Comparison of ENCODE assay signal across 12 cellular contexts in the genomic region with DNA sequence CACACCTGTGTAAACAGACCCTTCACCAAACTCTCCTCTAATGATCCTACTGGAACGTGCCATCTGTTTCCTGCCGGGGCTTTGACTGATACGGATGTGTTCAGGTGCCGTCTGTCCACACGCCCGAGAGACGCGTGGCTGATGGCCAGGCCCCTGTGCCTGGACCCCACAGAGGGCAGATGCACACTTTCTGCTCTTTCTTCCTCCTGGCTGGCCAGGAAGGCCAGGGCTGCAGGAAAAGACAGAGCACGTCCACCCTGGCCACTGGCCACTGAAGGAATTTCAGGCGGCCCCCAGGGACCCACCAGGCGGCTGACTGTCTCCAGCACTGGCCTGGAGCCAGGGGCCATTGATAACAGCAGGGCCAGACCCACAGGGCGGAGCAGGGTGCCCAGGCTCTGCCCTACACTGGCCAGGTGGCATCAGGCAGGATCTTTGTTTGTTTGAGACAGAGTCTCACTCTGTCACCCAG. TPM values are rescaled to one million over a fixed set of nuclear protein-coding genes. Genes with fewer than 3 reads are reported as not detected.
A peak's percentile ranks its signal among the peaks of the same experiment; 100 is the strongest.
DNase-seq lines count a peak whose midpoint lies in the region; ATAC-seq, FAIRE-seq and TF ChIP-seq lines count a peak whose summit lies in the region.
"Had no signal": no experiment of that assay in that cellular context is flagged by ENCODE, and none has a peak within 500 bp of the region (broad histone marks: within the 10 kb centered on the region; RNA-seq: fewer than 3 reads in every experiment).

No MANE protein-coding gene starts in this region.

- H3K27ac ChIP-seq in astrocyte (ENCODE audit: low read depth, low read length) (no peak overlapping the region), lung (ENCODE audit: low read depth in 1 of 2, low read length in 1 of 2) (peak overlapping the region; percentile 17 to 71)

- peak overlapping the region; percentile 58 for H3K27ac Mint-ChIP-seq in astrocyte (ENCODE audit: unreplicated experiment)
- no peak overlapping the region for H3K27ac Mint-ChIP-seq in activated T-helper 1 cell treated with anti-CD3 and anti-CD28 coated beads, Interleukin-12 subunit alpha, Interleukin-12 subunit beta, Interleukin-2, Interleukin-4 antibody, amounts not matched to agents 30 ng/mL and 10 ng/mL and 1 ng/mL, durations not matched to agents 14 hours and 24 hours and 36 hours

- no peak for ATAC-seq in lung (ENCODE audit: insufficient read depth, low FRiP score)

- no peaks in the 10 kb centered on the region for H3K27me3 ChIP-seq in astrocyte (ENCODE audit: insufficient read depth, low read length)
- H3K27me3 ChIP-seq in lung (ENCODE audit: control insufficient read depth, insufficient read depth) = no peaks in the 10 kb centered on the region

- peaks cover 14% of the 10 kb centered on the region for H3K79me2 ChIP-seq in astrocyte (ENCODE audit: insufficient read depth, low read length)

- H3K9me3 Mint-ChIP-seq in astrocyte (ENCODE audit: unreplicated experiment) = peaks cover 5% of the 10 kb centered on the region
- H3K9me3 Mint-ChIP-seq in activated T-helper 1 cell treated with anti-CD3 and anti-CD28 coated beads, Interleukin-12 subunit alpha, Interleukin-12 subunit beta, Interleukin-2, Interleukin-4 antibody, amounts not matched to agents 30 ng/mL and 10 ng/mL and 1 ng/mL, durations not matched to agents 14 hours and 24 hours and 36 hours = no peaks in the 10 kb centered on the region

- intact Hi-C loops in activated T-helper 1 cell treated with anti-CD3 and anti-CD28 coated beads, Interleukin-12 subunit alpha, Interleukin-12 subunit beta, Interleukin-2, Interleukin-4 antibody, amounts not matched to agents 30 ng/mL and 10 ng/mL and 1 ng/mL, durations not matched to agents 14 hours and 24 hours and 36 hours (cut with micrococcal nuclease) = no loop called here

- H2AFZ ChIP-seq in astrocyte (ENCODE audit: low read depth, low read length) = no peak overlapping the region

- no peaks in the 10 kb centered on the region for H4K20me1 ChIP-seq in astrocyte (ENCODE audit: insufficient read depth, low read length)

- TF ChIP-seq CTCF in astrocyte (IDR thresholded peaks at IDR 0.05; ENCODE audit: insufficient read depth, low read depth, low read length) (no peak), lung (IDR thresholded peaks at IDR 0.05; ENCODE audit: control extremely low read depth, extremely low read depth) (no peak)

- H3K36me3 Mint-ChIP-seq in astrocyte (ENCODE audit: low read depth, unreplicated experiment) = no peaks in the 10 kb centered on the region
- no peaks in the 10 kb centered on the region for H3K36me3 Mint-ChIP-seq in activated T-helper 1 cell treated with anti-CD3 and anti-CD28 coated beads, Interleukin-12 subunit alpha, Interleukin-12 subunit beta, Interleukin-2, Interleukin-4 antibody, amounts not matched to agents 30 ng/mL and 10 ng/mL and 1 ng/mL, durations not matched to agents 14 hours and 24 hours and 36 hours (ENCODE audit: low read depth)

- H3K4me1 ChIP-seq in astrocyte (ENCODE audit: insufficient read depth, low read length) (peaks cover 9% of the 10 kb centered on the region), lung (ENCODE audit: control insufficient read depth in 2 of 2, insufficient read depth in 2 of 2, low read length in 2 of 2) (peaks cover 7 to 48% of the 10 kb centered on the region in 2 donors)

- no peaks in the 10 kb centered on the region for H3K4me1 Mint-ChIP-seq in astrocyte (ENCODE audit: low read depth, unreplicated experiment)
- peaks cover 16% of the 10 kb centered on the region for H3K4me1 Mint-ChIP-seq in activated T-helper 1 cell treated with anti-CD3 and anti-CD28 coated beads, Interleukin-12 subunit alpha, Interleukin-12 subunit beta, Interleukin-2, Interleukin-4 antibody, amounts not matched to agents 30 ng/mL and 10 ng/mL and 1 ng/mL, durations not matched to agents 14 hours and 24 hours and 36 hours (ENCODE audit: low read depth)

- H3K36me3 ChIP-seq in astrocyte (ENCODE audit: insufficient read depth, low read length) (no peaks in the 10 kb centered on the region), lung (ENCODE audit: control insufficient read depth in 2 of 2, insufficient read depth in 2 of 2, low read length in 2 of 2) (no peaks in the 10 kb centered on the region)

- no peak overlapping the region for H3K4me2 ChIP-seq in astrocyte (ENCODE audit: low read length)

- FAIRE-seq in astrocyte (lab: Jason Lieb, UNC) = no peak
- FAIRE-seq: islet of Langerhans had no signal

- H3K9me3 ChIP-seq in astrocyte (ENCODE audit: insufficient read depth, low read depth, low read length) (no peaks in the 10 kb centered on the region), lung (ENCODE audit: control insufficient read depth in 2 of 2, insufficient read depth in 1 of 2, low read length in 1 of 2) (no peaks in the 10 kb centered on the region)

- peaks cover 23% of the 10 kb centered on the region for H3K27me3 Mint-ChIP-seq in astrocyte (ENCODE audit: low read depth, unreplicated experiment)
- H3K27me3 Mint-ChIP-seq in activated T-helper 1 cell treated with anti-CD3 and anti-CD28 coated beads, Interleukin-12 subunit alpha, Interleukin-12 subunit beta, Interleukin-2, Interleukin-4 antibody, amounts not matched to agents 30 ng/mL and 10 ng/mL and 1 ng/mL, durations not matched to agents 14 hours and 24 hours and 36 hours (ENCODE audit: insufficient read depth) = peaks cover 3% of the 10 kb centered on the region

- DNase-seq in A172 (ENCODE audit: low spot score) (peak; percentile 66), NCI-H1092 treated with DMSO at 0.1 percent for 48 hours (lab: John Stamatoyannopoulos, UW) (peak; percentile 85), astrocyte (ENCODE audit: low read depth) (no peak), lung (ENCODE audit: low spot score) (no peak), pons (ENCODE audit: low spot score) (no peak), globus pallidus (ENCODE audit: low spot score) (no peak), NOMO-1 treated with DMSO at 0.1 percent for 48 hours (lab: John Stamatoyannopoulos, UW; ENCODE audit: unreplicated experiment) (no peak)
- DNase-seq in activated T-helper 1 cell treated with anti-CD3 and anti-CD28 coated beads, Interleukin-12 subunit alpha, Interleukin-12 subunit beta, Interleukin-2, Interleukin-4 antibody, amounts not matched to agents 30 ng/mL and 10 ng/mL and 1 ng/mL, durations not matched to agents 14 hours and 24 hours and 36 hours (ENCODE audit: low spot score) = no peak
- DNase-seq: AML-193; effector memory CD4-positive, alpha-beta T cell; NCI-H2227 treated with DMSO at 0.1 percent for 48 hours had no signal

- H3K4me3 Mint-ChIP-seq in astrocyte (ENCODE audit: unreplicated experiment) = no peak overlapping the region
- H3K4me3 Mint-ChIP-seq in activated T-helper 1 cell treated with anti-CD3 and anti-CD28 coated beads, Interleukin-12 subunit alpha, Interleukin-12 subunit beta, Interleukin-2, Interleukin-4 antibody, amounts not matched to agents 30 ng/mL and 10 ng/mL and 1 ng/mL, durations not matched to agents 14 hours and 24 hours and 36 hours = no peak overlapping the region

- H3K4me3 ChIP-seq in astrocyte (ENCODE audit: insufficient read depth, low read depth, low read length) = no peak overlapping the region
- no peak overlapping the region for H3K4me3 ChIP-seq in lung

- H3K9ac ChIP-seq in astrocyte (ENCODE audit: low read length) = no peak overlapping the region

- 26 to 31% methylated on average over 12 of the region's 12 CpGs for WGBS in lung, 2 donors

RNA-seq across cellular contexts. Expression of a gene that starts 3.6 kb away (rescaled TPM):
- 35.4 and 49.5 TPM in 2 replicates for total RNA-seq in A172 (2014; rRNA removed; shearing (Covaris generic))
- 1.2 and 1.5 TPM in 2 replicates for total RNA-seq in astrocyte
- 100 to 1,000 TPM in 1 of 2 donors, 10 to 100 TPM in 1; 41.1 to 182 TPM for total RNA-seq in lung
- polyA plus RNA-seq in lung = 100 to 1,000 TPM in 1 of 2 donors, 10 to 100 TPM in 1; 80.7 to 317 TPM
- total RNA-seq in activated T-helper 1 cell treated with anti-CD3 and anti-CD28 coated beads, Interleukin-12 subunit alpha, Interleukin-12 subunit beta, Interleukin-2, Interleukin-4 antibody, amounts not matched to agents 30 ng/mL and 10 ng/mL and 1 ng/mL, durations not matched to agents 14 hours and 24 hours and 36 hours = 32.2 and 33.0 TPM in 2 replicates

RNA-seq across cellular contexts. Expression of a gene that starts 19.4 kb away (rescaled TPM):
- 151 and 173 TPM in 2 replicates for total RNA-seq in A172 (2014; rRNA removed; shearing (Covaris generic))
- total RNA-seq in astrocyte (78.0 and 79.5 TPM in 2 replicates), lung (100 to 1,000 TPM in 1 of 2 donors, 10 to 100 TPM in 1; 72.3 to 154 TPM)
- polyA plus RNA-seq in lung = 100 to 1,000 TPM in 1 of 2 donors, 10 to 100 TPM in 1; 63.8 to 386 TPM
- 17.2 and 20.8 TPM in 2 replicates for total RNA-seq in activated T-helper 1 cell treated with anti-CD3 and anti-CD28 coated beads, Interleukin-12 subunit alpha, Interleukin-12 subunit beta, Interleukin-2, Interleukin-4 antibody, amounts not matched to agents 30 ng/mL and 10 ng/mL and 1 ng/mL, durations not matched to agents 14 hours and 24 hours and 36 hours

RNA-seq across cellular contexts. Expression of a gene that starts 41.3 kb away (rescaled TPM):
- total RNA-seq in A172 (2014; rRNA removed; shearing (Covaris generic)) = 40.6 and 61.6 TPM in 2 replicates
- 30.4 and 37.5 TPM in 2 replicates for total RNA-seq in astrocyte
- 10 to 100 TPM; 28.3 to 51.9 TPM for total RNA-seq in lung
- 10 to 100 TPM; 45.3 to 59.8 TPM for polyA plus RNA-seq in lung
- total RNA-seq in activated T-helper 1 cell treated with anti-CD3 and anti-CD28 coated beads, Interleukin-12 subunit alpha, Interleukin-12 subunit beta, Interleukin-2, Interleukin-4 antibody, amounts not matched to agents 30 ng/mL and 10 ng/mL and 1 ng/mL, durations not matched to agents 14 hours and 24 hours and 36 hours = 60.6 and 62.4 TPM in 2 replicates

RNA-seq across cellular contexts. Expression of a gene that starts 55.4 kb away (rescaled TPM):
- total RNA-seq in A172 (2014; rRNA removed; shearing (Covaris generic)) = 146 and 147 TPM in 2 replicates
- total RNA-seq in astrocyte = 44.6 and 49.4 TPM in 2 replicates
- total RNA-seq in lung = 100 to 1,000 TPM in 1 of 2 donors, 10 to 100 TPM in 1; 42.5 to 115 TPM
- polyA plus RNA-seq in lung = 10 to 100 TPM; 89.6 to 97.6 TPM
- total RNA-seq in activated T-helper 1 cell treated with anti-CD3 and anti-CD28 coated beads, Interleukin-12 subunit alpha, Interleukin-12 subunit beta, Interleukin-2, Interleukin-4 antibody, amounts not matched to agents 30 ng/mL and 10 ng/mL and 1 ng/mL, durations not matched to agents 14 hours and 24 hours and 36 hours = 128 and 130 TPM in 2 replicates

RNA-seq across cellular contexts. Expression of a gene that starts 58.8 kb away (rescaled TPM):
- 32.7 and 38.3 TPM in 2 replicates for total RNA-seq in A172 (2014; rRNA removed; shearing (Covaris generic))
- total RNA-seq in astrocyte (14.5 and 21.7 TPM in 2 replicates), lung (10 to 100 TPM; 42.7 to 96.2 TPM)
- polyA plus RNA-seq in lung = 10 to 100 TPM; 24.6 to 67.3 TPM
- 30.8 and 31.6 TPM in 2 replicates for total RNA-seq in activated T-helper 1 cell treated with anti-CD3 and anti-CD28 coated beads, Interleukin-12 subunit alpha, Interleukin-12 subunit beta, Interleukin-2, Interleukin-4 antibody, amounts not matched to agents 30 ng/mL and 10 ng/mL and 1 ng/mL, durations not matched to agents 14 hours and 24 hours and 36 hours

Comparison
In these comparisons a context has a peak if more than half of its experiments do, and no peak if none do; other contexts are left out.
1. DNase-seq: peak in A172 (single experiment) and NCI-H1092 treated with DMSO at 0.1 percent for 48 hours (single experiment); none in astrocyte (single experiment), lung (single experiment), pons (single experiment), globus pallidus (single experiment), NOMO-1 treated with DMSO at 0.1 percent for 48 hours (single experiment) and activated T-helper 1 cell treated with anti-CD3 and anti-CD28 coated beads, Interleukin-12 subunit alpha, Interleukin-12 subunit beta, Interleukin-2, Interleukin-4 antibody, amounts not matched to agents 30 ng/mL and 10 ng/mL and 1 ng/mL, durations not matched to agents 14 hours and 24 hours and 36 hours (single experiment).
2. RNA of a gene that starts 3.6 kb away (total RNA-seq): 41.1 to 182 TPM in lung, 35.4 to 49.5 TPM in A172 and 32.2 to 33.0 TPM in activated T-helper 1 cell treated with anti-CD3 and anti-CD28 coated beads, Interleukin-12 subunit alpha, Interleukin-12 subunit beta, Interleukin-2, Interleukin-4 antibody, amounts not matched to agents 30 ng/mL and 10 ng/mL and 1 ng/mL, durations not matched to agents 14 hours and 24 hours and 36 hours; 1.2 to 1.5 TPM in astrocyte; every median in the first group is over 10 times any median in the second.